8 cellular contexts compared by ENCODE assay signal in genomic region chr7:95723583-95724180, GRCh38. TPM values are rescaled to one million over a fixed set of nuclear protein-coding genes. Genes with fewer than 3 reads are reported as not detected.
A peak's percentile ranks its signal among the peaks of the same experiment; 100 is the strongest.
DNase-seq lines count a peak whose midpoint lies in the region; ATAC-seq and TF ChIP-seq lines count a peak whose summit lies in the region.

No MANE protein-coding gene starts in this region.

- CTCF ChIA-PET in PC-3 (lab: Charles Lee): interaction anchor here (0.6 to 2.1 kb wide), 10 partner anchors 32 to 199 kb away, joined by 3 to 23 read pairs (median 4); partner anchors contain the start of gene DYNC1I1

- no peaks in the 10 kb centered on the region for H3K9me3 Mint-ChIP-seq in neural progenitor cell

- intact Hi-C loops in PC-3 (cut with micrococcal nuclease): loop anchor here (1.0 to 2.0 kb wide), 4 partner anchors 72 to 148 kb away; no protein-coding TSS in a partner anchor
- intact Hi-C loops in colonic mucosa (cut with DNase I): loop anchor here (5.0 kb wide), 1 partner anchor 149 kb away; no protein-coding TSS in a partner anchor

- H3K36me3 Mint-ChIP-seq in neural progenitor cell: no peaks in the 10 kb centered on the region

- POLR2A ChIA-PET in PC-3 (lab: Charles Lee; ENCODE audit: unreplicated experiment): no interaction called here

- H3K9ac ChIP-seq in PC-3 (ENCODE audit: low read length) (no peak overlapping the region), neural progenitor cell (no peak overlapping the region), colonic mucosa (ENCODE audit: low read depth in 2 of 2, low read length in 2 of 2) (no peak overlapping the region)

- H3K9me3 ChIP-seq in PC-3 (ENCODE audit: low read length) (no peaks in the 10 kb centered on the region), neural progenitor cell (ENCODE audit: low read depth) (no peaks in the 10 kb centered on the region), colonic mucosa (no peaks in the 10 kb centered on the region)

- no peak for TF ChIP-seq EP300 in Ishikawa (IDR thresholded peaks at IDR 0.05; ENCODE audit: borderline replicate concordance)

- H3K36me3 ChIP-seq in PC-3 (ENCODE audit: low read depth, low read length): no peaks in the 10 kb centered on the region
- H3K36me3 ChIP-seq in neural progenitor cell: no peaks in the 10 kb centered on the region
- no peaks in the 10 kb centered on the region for H3K36me3 ChIP-seq in colonic mucosa

- peak; percentile 73 for TF ChIP-seq CTCF in PC-3 (conservative IDR thresholded peaks at IDR 0.05; ENCODE audit: low read depth, low read length)
- peak; percentile 75 for TF ChIP-seq CTCF in neural progenitor cell (IDR thresholded peaks at IDR 0.05)
- no peak for TF ChIP-seq CTCF in colonic mucosa (IDR thresholded peaks at IDR 0.05)

- no peak overlapping the region for H2AFZ ChIP-seq in PC-3 (ENCODE audit: low read length)
- H2AFZ ChIP-seq in neural progenitor cell (replicated peaks): no peak overlapping the region

- no TSS peak for BruUV-seq in PC-3 (replicated peaks; lab: Mats Ljungman, UMichigan)

- H3K79me2 ChIP-seq in PC-3 (ENCODE audit: low read length) (no peaks in the 10 kb centered on the region), neural progenitor cell (ENCODE audit: low read depth) (no peaks in the 10 kb centered on the region)

- no peak overlapping the region for H3K4me3 Mint-ChIP-seq in neural progenitor cell

- no peaks in the 10 kb centered on the region for H3K9me2 ChIP-seq in PC-3 (replicated peaks; ENCODE audit: low read length)

- no peaks in the 10 kb centered on the region for H3K27me3 Mint-ChIP-seq in neural progenitor cell (ENCODE audit: insufficient read depth, low read depth)

- H3K4me1 Mint-ChIP-seq in neural progenitor cell: peaks cover 11% of the 10 kb centered on the region

- H3K4me3 ChIP-seq in PC-3 (ENCODE audit: low read length): no peak overlapping the region
- no peak overlapping the region for H3K4me3 ChIP-seq in neural progenitor cell
- H3K4me3 ChIP-seq in colonic mucosa: no peak overlapping the region

- DNase-seq in Ammon's horn (ENCODE audit: low spot score): peak; percentile 83
- peak; percentile 68 for DNase-seq in PC-3
- peak; percentile 28 for DNase-seq in fibroblast of gingiva (ENCODE audit: low read depth)
- peak; percentile 77 for DNase-seq in neural progenitor cell (ENCODE audit: low spot score)
- no peak for DNase-seq in colonic mucosa

- ATAC-seq in GM18520 (IDR thresholded peaks at IDR 0.05; ENCODE audit: unreplicated experiment) (peak; percentile 41), PC-3 (peak; percentile 93), HG03521 (IDR thresholded peaks at IDR 0.05; ENCODE audit: unreplicated experiment) (no peak)

- no peaks in the 10 kb centered on the region for H3K4me1 ChIP-seq in PC-3 (ENCODE audit: insufficient read depth, low read length)
- H3K4me1 ChIP-seq in neural progenitor cell: peaks cover 7% of the 10 kb centered on the region
- H3K4me1 ChIP-seq in colonic mucosa: no peaks in the 10 kb centered on the region

- peak; percentile 85 for TF ChIP-seq RAD21 in Ishikawa (IDR thresholded peaks at IDR 0.05; ENCODE audit: low read depth)

- no peak overlapping the region for H3K27ac Mint-ChIP-seq in neural progenitor cell

- no peak overlapping the region for H3K27ac ChIP-seq in PC-3 (ENCODE audit: low read length)
- H3K27ac ChIP-seq in neural progenitor cell: no peak overlapping the region
- no peak overlapping the region for H3K27ac ChIP-seq in colonic mucosa

- H3K4me2 ChIP-seq in PC-3 (ENCODE audit: low read length): no peak overlapping the region
- no peak overlapping the region for H3K4me2 ChIP-seq in neural progenitor cell

- H3K27me3 ChIP-seq in PC-3 (ENCODE audit: low read length): peaks cover 20% of the 10 kb centered on the region
- H3K27me3 ChIP-seq in neural progenitor cell: no peaks in the 10 kb centered on the region
- no peaks in the 10 kb centered on the region for H3K27me3 ChIP-seq in colonic mucosa

- H3F3A ChIP-seq in PC-3 (ENCODE audit: low read length, unreplicated experiment) (no peaks in the 10 kb centered on the region), neural progenitor cell (ENCODE audit: low read depth) (no peaks in the 10 kb centered on the region)

- H4K20me1 ChIP-seq in PC-3 (ENCODE audit: low read length) (no peaks in the 10 kb centered on the region), neural progenitor cell (ENCODE audit: low read depth) (no peaks in the 10 kb centered on the region)

TF ChIP-seq in Ishikawa, 13 proteins besides CTCF, POLR2A, EP300 and RAD21:
- TF ChIP-seq EGR1 (IDR thresholded peaks at IDR 0.05) (no peak), FOXM1 (IDR thresholded peaks at IDR 0.05; ENCODE audit: borderline replicate concordance, low read depth) (no peak), ZBTB7A (IDR thresholded peaks at IDR 0.05; ENCODE audit: low read depth) (no peak), TEAD4 (IDR thresholded peaks at IDR 0.05) (no peak)

RNA-seq across cellular contexts. Expression of gene DYNC1I1, which starts 48.7 kb away (rescaled TPM):
- total RNA-seq in PC-3 (2014; rRNA removed): 2.4 and 6.5 TPM in 2 replicates
- total RNA-seq in neural progenitor cell (ENCODE audit: low replicate concordance): 0.53 and 0.79 TPM in 2 replicates
- 1 to 10 TPM in 1 of 2 donors, under 1 TPM in 1; 0.54 to 1.8 TPM for total RNA-seq in colonic mucosa
